ENCODE assay signal across 21 cellular contexts in the genomic region with DNA sequence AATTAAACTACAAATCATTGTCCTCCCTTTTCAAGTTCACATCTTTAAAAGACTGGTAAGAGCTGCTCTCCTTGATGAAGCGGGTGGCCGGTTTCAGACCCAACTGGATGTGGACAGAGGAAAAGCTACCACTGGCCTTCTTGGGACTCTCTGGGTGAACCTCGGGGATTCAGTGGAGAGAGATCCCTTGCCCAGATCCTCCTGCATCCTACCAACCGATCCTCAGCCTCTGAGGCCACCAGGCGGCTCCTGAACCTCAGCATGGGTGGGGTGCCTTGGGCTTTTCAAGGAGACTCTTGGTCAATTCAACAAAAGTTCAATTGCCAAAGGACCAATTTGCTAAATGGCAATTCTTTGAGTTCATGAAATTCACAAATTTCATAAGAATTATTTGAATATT.
DNase-seq lines count a peak whose midpoint lies in the region; ATAC-seq, FAIRE-seq and TF ChIP-seq lines count a peak whose summit lies in the region.
"Had no signal": no experiment of that assay in that cellular context is flagged by ENCODE, and none has a peak within 500 bp of the region (broad histone marks: within the 10 kb centered on the region; RNA-seq: fewer than 3 reads in every experiment).

No MANE protein-coding gene starts in this region.

- H3K56ac ChIP-seq in IMR-90 (ENCODE audit: extremely low read depth, insufficient read depth, low read length) = no peak overlapping the region
- no peak overlapping the region for H3K56ac ChIP-seq in H1 (replicated peaks; ENCODE audit: insufficient read length, low read depth, low read length)

- H3K4ac ChIP-seq in IMR-90 (ENCODE audit: low read depth, low read length) = no peak overlapping the region
- no peak overlapping the region for H3K4ac ChIP-seq in H1 (replicated peaks; ENCODE audit: insufficient read length, low read depth, low read length)
- H3K4ac ChIP-seq in mesenchymal stem cell (ENCODE audit: low read depth in 1 of 2, low read length in 2 of 2) = no peak overlapping the region

- 0 out of 3 replicates have a peak overlapping the region, but pooled peaks have one; percentile 22 for H2BK15ac ChIP-seq in IMR-90 (ENCODE audit: low read depth, low read length)
- no peak overlapping the region for H2BK15ac ChIP-seq in H1 (ENCODE audit: low read length)
- peak overlapping the region; percentile 70 for H2BK15ac ChIP-seq in mesenchymal stem cell (ENCODE audit: low read depth, poor library complexity, severe bottlenecking)

- no peak for TF ChIP-seq RAD21 in IMR-90 (IDR thresholded peaks at IDR 0.05; ENCODE audit: low read length)
- peak; percentile 21; a peak in 3 of 4 replicates for TF ChIP-seq RAD21 in H1 (IDR thresholded peaks at IDR 0.05 in 1 of 2, conservative IDR thresholded peaks at IDR 0.05 in 1 of 2; ENCODE audit: low read depth in 2 of 2, low read length in 2 of 2)

- H3K9ac ChIP-seq in IMR-90 (ENCODE audit: low read depth, low read length) (no peak overlapping the region), H1 (replicated peaks in 1 of 4; ENCODE audit: extremely low read depth in 1 of 4, low read depth in 3 of 4, low read length in 3 of 4) (no peak overlapping the region), mesenchymal stem cell (ENCODE audit: low read length) (no peak overlapping the region), subcutaneous abdominal adipose tissue (ENCODE audit: low read length in 5 of 5) (no peak overlapping the region)
- H3K9ac ChIP-seq: GM23248 had no signal

- in situ Hi-C loops in IMR-90 (cut with MboI; ENCODE audit: low sequenced_read_pairs) = no loop called here

- no peak overlapping the region for H3K14ac ChIP-seq in IMR-90 (replicated peaks; ENCODE audit: low read depth, low read length)
- no peak overlapping the region for H3K14ac ChIP-seq in H1 (ENCODE audit: insufficient read length)
- no peak overlapping the region for H3K14ac ChIP-seq in mesenchymal stem cell (ENCODE audit: low read length in 2 of 2)

- TF ChIP-seq CTCF in IMR-90 (conservative IDR thresholded peaks at IDR 0.05; ENCODE audit: low read depth, low read length) (no peak), H1 (IDR thresholded peaks at IDR 0.05; ENCODE audit: control extremely low read depth in 1 of 3, insufficient read depth in 1 of 3, low read depth in 1 of 3, low read length in 3 of 3) (no peak)

- no peak for TF ChIP-seq EP300 in H1 (IDR thresholded peaks at IDR 0.05; ENCODE audit: borderline replicate concordance in 1 of 2, low read depth in 2 of 2, low read length in 2 of 2)

- ATAC-seq in IMR-90 (ENCODE audit: low read depth) (no peak), HG02642 (IDR thresholded peaks at IDR 0.05; ENCODE audit: poor library complexity, unreplicated experiment) (no peak)
- ATAC-seq: CD8-positive, alpha-beta T cell; GM12878 had no signal

- no peak overlapping the region for H2AK9ac ChIP-seq in IMR-90 (replicated peaks; ENCODE audit: low read depth, low read length, poor library complexity)

- no peaks in the 10 kb centered on the region for H3K23me2 ChIP-seq in H1 (ENCODE audit: low read depth, low read length)

- H3K27ac ChIP-seq in IMR-90 (ENCODE audit: insufficient read depth, low read length) (no peak overlapping the region), H1 (ENCODE audit: low read depth, low read length) (no peak overlapping the region), mesenchymal stem cell (ENCODE audit: low read length, poor library complexity, severe bottlenecking) (no peak overlapping the region), subcutaneous abdominal adipose tissue (ENCODE audit: low read depth, low read length) (peak overlapping the region; percentile 15)
- H3K27ac ChIP-seq: GM23248, Peyer's patch, SJCRH30 had no signal

- H2BK20ac ChIP-seq in IMR-90 (ENCODE audit: low read depth, low read length) = no peak overlapping the region
- H2BK20ac ChIP-seq in H1 (ENCODE audit: low read length) = no peak overlapping the region

- POLR2A ChIA-PET in IMR-90 (lab: Charles Lee; ENCODE audit: unreplicated experiment) (no interaction called here), H1 (lab: Charles Lee; ENCODE audit: partially characterized antibody) (no interaction called here)

- H4K8ac ChIP-seq in IMR-90 (ENCODE audit: low read depth in 2 of 2, low read length in 2 of 2) (no peak overlapping the region), H1 (ENCODE audit: extremely low read depth, insufficient read depth, low read length) (no peak overlapping the region), mesenchymal stem cell (ENCODE audit: low read length) (no peak overlapping the region)

- H2AK5ac ChIP-seq in IMR-90 (ENCODE audit: low read depth, low read length) (no peak overlapping the region), H1 (ENCODE audit: low read depth, low read length) (no peak overlapping the region), mesenchymal stem cell (ENCODE audit: low read length, severe bottlenecking) (peak overlapping the region; percentile 36)

- no peak overlapping the region for H2BK120ac ChIP-seq in IMR-90 (ENCODE audit: low read depth, low read length)
- no peak overlapping the region for H2BK120ac ChIP-seq in H1 (replicated peaks; ENCODE audit: low read depth, low read length)
- no peak overlapping the region for H2BK120ac ChIP-seq in mesenchymal stem cell (ENCODE audit: low read depth, low read length)

- H4K91ac ChIP-seq in IMR-90 (ENCODE audit: insufficient read depth, low read depth, low read length) (no peak overlapping the region), H1 (replicated peaks; ENCODE audit: insufficient read length, low read length) (no peak overlapping the region), mesenchymal stem cell (ENCODE audit: low read length) (no peak overlapping the region)

- CTCF ChIA-PET in IMR-90 (lab: Yijun Ruan, JAX) (interaction anchor here (0.5 kb wide), 1 partner anchor 345 kb away, joined by 4 read pairs; no protein-coding TSS in a partner anchor), H1 (lab: Charles Lee; ENCODE audit: partially characterized antibody) (interaction anchor here (1.1 to 1.8 kb wide), 2 partner anchors 9 to 10 kb away, joined by 3 to 5 read pairs; no protein-coding TSS in a partner anchor)

- no CpG with 5 or more reads among the region's 5 CpGs for whole genome bisulfite sequencing in IMR-90 (ENCODE audit: extremely low coverage in 2 of 2, insufficient read length in 1 of 2), 2 experiments
- 70% methylated on average over 5 of the region's 5 CpGs; no CpG with 5 or more reads in 1 of the 2 experiments for WGBS in H1 (ENCODE audit: extremely low coverage in 1 of 2, insufficient coverage in 1 of 2, insufficient read length in 1 of 2, insufficient replicate concordance in 2 of 2, low coverage in 1 of 2, low lambda C conversion rate in 2 of 2, missing lambda C conversion rate in 1 of 2), 2 experiments
- WGBS in mesenchymal stem cell = 80% methylated on average over 5 of the region's 5 CpGs

- DNase-seq in IMR-90 = no peak
- no peak for DNase-seq in H1 (ENCODE audit: low read depth in 1 of 2, low spot score in 2 of 2)
- DNase-seq in mesenchymal stem cell = no peak
- DNase-seq in NCI-H2171 treated with DMSO at 0.1 percent for 48 hours (lab: John Stamatoyannopoulos, UW) = no peak
- no peak for DNase-seq in A172 (ENCODE audit: low spot score)
- DNase-seq: ACHN; C1 segment of cervical spinal cord; CD8-positive, alpha-beta T cell; DND-41; GM23248; HCEC 1CT; NCI-H1105 treated with DMSO at 0.1 percent for 48 hours; NCI-H2029 treated with DMSO at 0.1 percent for 48 hours; NCI-H345; NCI-H774; NK-92 treated with Interleukin-12 subunit alpha and Interleukin-12 subunit beta, amount 100 ng/mL, for 24 hours; SJCRH30 had no signal

- dilution Hi-C loops in IMR-90 (cut with HindIII; ENCODE audit: low sequenced_read_pairs, unreplicated experiment) = no loop called here

- H3K4me1 ChIP-seq in IMR-90 (ENCODE audit: control insufficient read depth, insufficient read depth, low read length) (peaks cover 6% of the 10 kb centered on the region), H1 (replicated peaks in 1 of 4; ENCODE audit: control insufficient read depth in 3 of 4, insufficient read depth in 4 of 4, low read length in 3 of 4) (no peaks in the 10 kb centered on the region), mesenchymal stem cell (ENCODE audit: control insufficient read depth, insufficient read depth, low read depth, low read length) (peaks cover 14% of the 10 kb centered on the region), subcutaneous abdominal adipose tissue (ENCODE audit: control insufficient read depth in 5 of 5, insufficient read depth in 5 of 5, low read length in 5 of 5) (peaks cover 6 to 28% (median 18%) of the 10 kb centered on the region in 5 donors)

- H4K20me1 ChIP-seq in IMR-90 (ENCODE audit: insufficient read depth, low read length) (no peaks in the 10 kb centered on the region), H1 (replicated peaks in 1 of 2; ENCODE audit: control insufficient read depth in 1 of 2, insufficient read depth in 2 of 2, low read length in 2 of 2) (no peaks in the 10 kb centered on the region)

- H3K36me3 ChIP-seq in IMR-90 (ENCODE audit: control insufficient read depth, insufficient read depth, low read length) (no peaks in the 10 kb centered on the region), H1 (ENCODE audit: control insufficient read depth in 2 of 4, insufficient read depth in 4 of 4, low read length in 3 of 4) (no peaks in the 10 kb centered on the region), mesenchymal stem cell (ENCODE audit: control insufficient read depth in 1 of 2, insufficient read depth in 2 of 2, low read depth in 1 of 2, low read length in 2 of 2) (no peaks in the 10 kb centered on the region), subcutaneous abdominal adipose tissue (ENCODE audit: control insufficient read depth in 5 of 5, insufficient read depth in 5 of 5, low read length in 5 of 5) (no peaks in the 10 kb centered on the region)
- H3K36me3 ChIP-seq: Peyer's patch, SJCRH30 had no signal

- peaks cover 10% of the 10 kb centered on the region for H3K9me1 ChIP-seq in IMR-90 (ENCODE audit: insufficient read depth, low read length)

- FAIRE-seq in H1 (lab: Jason Lieb, UNC) = no peak
- FAIRE-seq: GM12878 had no signal

- H3K4me3 ChIP-seq in IMR-90 (ENCODE audit: insufficient read depth, low read depth, low read length) (no peak overlapping the region), H1 (ENCODE audit: extremely low read depth in 1 of 4, insufficient read depth in 2 of 4, low read depth in 3 of 4, low read length in 4 of 4) (no peak overlapping the region), mesenchymal stem cell (ENCODE audit: insufficient read depth in 1 of 2, low read depth in 1 of 2, low read length in 2 of 2) (peak overlapping the region in 1 of 2 experiments; percentile 10), subcutaneous abdominal adipose tissue (ENCODE audit: low read depth in 1 of 5, low read length in 5 of 5) (no peak overlapping the region)
- H3K4me3 ChIP-seq: GM12878, GM23248, Peyer's patch, SJCRH30 had no signal

- H2BK5ac ChIP-seq in IMR-90 (ENCODE audit: low read depth, low read length, poor library complexity, severe bottlenecking) (no peak overlapping the region), H1 (ENCODE audit: low read depth, low read length) (no peak overlapping the region), mesenchymal stem cell (ENCODE audit: low read depth, low read length, poor library complexity, severe bottlenecking) (no peak overlapping the region)

- BruUV-seq in IMR-90 (replicated peaks; lab: Mats Ljungman, UMichigan) = no TSS peak

- H3K4me2 ChIP-seq in IMR-90 (ENCODE audit: low read depth, low read length) (no peak overlapping the region), H1 (ENCODE audit: insufficient read depth in 1 of 2, low read depth in 2 of 2, low read length in 2 of 2) (no peak overlapping the region), mesenchymal stem cell (ENCODE audit: low read length, poor library complexity, severe bottlenecking) (no peak overlapping the region)

- H3K18ac ChIP-seq in IMR-90 (ENCODE audit: low read depth, low read length) = no peak overlapping the region
- H3K18ac ChIP-seq in H1 (ENCODE audit: extremely low read depth, low read length) = no peak overlapping the region
- H3K18ac ChIP-seq in mesenchymal stem cell (ENCODE audit: low read depth in 1 of 2, low read length in 2 of 2) = no peak overlapping the region

- H3K23ac ChIP-seq in IMR-90 (ENCODE audit: low read depth, low read length) (no peak overlapping the region), H1 (ENCODE audit: insufficient read length) (no peak overlapping the region), mesenchymal stem cell (ENCODE audit: low read length in 2 of 2) (no peak overlapping the region)

- H2AFZ ChIP-seq in IMR-90 (replicated peaks; ENCODE audit: low read length, poor library complexity) = no peak overlapping the region
- no peak overlapping the region for H2AFZ ChIP-seq in H1 (ENCODE audit: low read length)
- H2AFZ ChIP-seq in mesenchymal stem cell (ENCODE audit: low read depth, low read length) = no peak overlapping the region
- H2AFZ ChIP-seq: GM23248 had no signal

- no peaks in the 10 kb centered on the region for H3K9me3 ChIP-seq in IMR-90 (ENCODE audit: control insufficient read depth, insufficient read depth, low read length)
- no peaks in the 10 kb centered on the region for H3K9me3 ChIP-seq in H1 (ENCODE audit: insufficient read depth in 2 of 2, low read depth in 1 of 2, low read length in 1 of 2)
- no peaks in the 10 kb centered on the region for H3K9me3 ChIP-seq in mesenchymal stem cell (ENCODE audit: control insufficient read depth, low read length)
- H3K9me3 ChIP-seq in subcutaneous abdominal adipose tissue (ENCODE audit: control insufficient read depth in 5 of 5, low read length in 5 of 5) = no peaks in the 10 kb centered on the region
- H3K9me3 ChIP-seq: Peyer's patch, SJCRH30 had no signal

- H2BK12ac ChIP-seq in H1 (ENCODE audit: low read depth, low read length) = no peak overlapping the region
- H2BK12ac ChIP-seq in mesenchymal stem cell (ENCODE audit: low read length in 2 of 2) = peak overlapping the region in 1 of 2 experiments; percentile 63

- intact Hi-C loops in IMR-90 (cut with micrococcal nuclease) = no loop called here

- H3K27me3 ChIP-seq in IMR-90 (ENCODE audit: control insufficient read depth, insufficient read depth, low read length) = no peaks in the 10 kb centered on the region; the same call in 1 of the 2 replicates
- no peaks in the 10 kb centered on the region for H3K27me3 ChIP-seq in H1 (replicated peaks in 1 of 4; ENCODE audit: control insufficient read depth in 3 of 4, extremely low read depth in 1 of 4, insufficient read depth in 3 of 4, low read length in 3 of 4)
- H3K27me3 ChIP-seq in mesenchymal stem cell (ENCODE audit: control insufficient read depth in 1 of 2, insufficient read depth in 1 of 2, low read length in 2 of 2) = no peaks in the 10 kb centered on the region
- H3K27me3 ChIP-seq in subcutaneous abdominal adipose tissue (ENCODE audit: control insufficient read depth in 5 of 5, insufficient read depth in 4 of 5, low read length in 5 of 5) = no peaks in the 10 kb centered on the region
- H3K27me3 ChIP-seq: Peyer's patch, SJCRH30 had no signal

- H3K79me1 ChIP-seq in IMR-90 (ENCODE audit: low read depth in 1 of 2, low read length in 2 of 2) (no peaks in the 10 kb centered on the region), H1 (ENCODE audit: low read depth, low read length) (no peaks in the 10 kb centered on the region), mesenchymal stem cell (replicated peaks; ENCODE audit: low read length, poor library complexity, severe bottlenecking) (no peaks in the 10 kb centered on the region)

- no peaks in the 10 kb centered on the region for H3K79me2 ChIP-seq in H1 (ENCODE audit: control insufficient read depth in 1 of 2, insufficient read depth in 2 of 2, low read length in 2 of 2)

- H4K5ac ChIP-seq in IMR-90 (ENCODE audit: low read depth, low read length) (no peak overlapping the region), H1 (ENCODE audit: insufficient read length, low read depth, low read length) (no peak overlapping the region)

- TF ChIP-seq POLR2A in IMR-90 (IDR thresholded peaks at IDR 0.05; ENCODE audit: low read depth, low read length) (no peak), H1 (IDR thresholded peaks at IDR 0.05; ENCODE audit: control extremely low read depth in 1 of 2, low read depth in 2 of 2, low read length in 2 of 2) (no peak)
